Comparison of ENCODE assay signal across 8 cellular contexts in genomic region chr10:93376372-93377296, GRCh38.
DNase-seq lines count a peak whose midpoint lies in the region; ATAC-seq and TF ChIP-seq lines count a peak whose summit lies in the region.

No MANE protein-coding gene starts in this region.

- H3K36me3 ChIP-seq in testis (ENCODE audit: low read depth, missing control alignments) = no peaks in the 10 kb centered on the region

- H3K9me3 ChIP-seq in testis = no peaks in the 10 kb centered on the region

- peak overlapping the region; percentile 66 for H3K4me3 Mint-ChIP-seq in HFFc6

- ATAC-seq in activated CD4-positive, CD25-positive, alpha-beta regulatory T cell treated with anti-CD3 and anti-CD28 coated beads, Interleukin-2, amount 50 U/mL, for 24 hours = peak; percentile 27 to 33
- no peak for ATAC-seq in HG03175 (IDR thresholded peaks at IDR 0.05; ENCODE audit: unreplicated experiment)

- no peaks in the 10 kb centered on the region for H3K27me3 ChIP-seq in testis

- peaks cover 64% of the 10 kb centered on the region for H3K4me1 Mint-ChIP-seq in HFFc6 (ENCODE audit: low read depth)

- peaks cover 80% of the 10 kb centered on the region for H3K36me3 Mint-ChIP-seq in HFFc6 (ENCODE audit: low read depth)

- H3K27me3 Mint-ChIP-seq in HFFc6 (ENCODE audit: insufficient read depth) = peaks cover 6% of the 10 kb centered on the region

- no peak for TF ChIP-seq POLR2A in testis (IDR thresholded peaks at IDR 0.05)

- 49% methylated on average over 10 of the region's 10 CpGs for WGBS in testis, 2 donors

- TF ChIP-seq CTCF in HFFc6 (IDR thresholded peaks at IDR 0.05) (peak; percentile 96), testis (IDR thresholded peaks at IDR 0.05) (peak; percentile 90 to 95 (median 94))

- H3K27ac Mint-ChIP-seq in HFFc6 = peak overlapping the region; percentile 93

- no peak overlapping the region for H3K4me3 ChIP-seq in testis

- H3K27ac ChIP-seq in epithelial cell of prostate = peak overlapping the region; percentile 98
- H3K27ac ChIP-seq in testis = peak overlapping the region; percentile 62 to 78

- DNase-seq in EL (peak; percentile 93), HFFc6 (peak; percentile 87), NCI-H2227 treated with DMSO at 0.1 percent for 48 hours (lab: John Stamatoyannopoulos, UW) (peak; percentile 35), epithelial cell of prostate (ENCODE audit: low read depth, low spot score) (peak; percentile 58), midbrain (lab: John Stamatoyannopoulos, UW) (peak; percentile 73), testis (peak; percentile 47)

- intact Hi-C loops in testis (cut with DNase I; ENCODE audit: low total_unique reads) = loop anchor here (5.0 kb wide), 1 partner anchor 106 kb away; the partner anchor contains the start of gene MYOF

- no peaks in the 10 kb centered on the region for H3K9me3 Mint-ChIP-seq in HFFc6

- peaks cover 5% of the 10 kb centered on the region for H3K4me1 ChIP-seq in testis

Comparison
In these comparisons a context has a peak if more than half of its experiments do, and no peak if none do; other contexts are left out.
1. DNase-seq: peak in every context shown above with its lines; median percentile 93 in EL; 87 in HFFc6; 73 in midbrain; 58 in epithelial cell of prostate; 47 in testis; 35 in NCI-H2227 treated with DMSO at 0.1 percent for 48 hours.